1 cellular context compared by ENCODE assay signal in genomic region chr19:55406091-55406868, GRCh38.
TF ChIP-seq lines count a peak whose summit lies in the region.

No MANE protein-coding gene starts in this region.

TF ChIP-seq in SK-N-SH, 30 proteins besides CTCF, POLR2A, EP300 and RAD21 (continued from another document):
- TF ChIP-seq NFIC (IDR thresholded peaks at IDR 0.05; ENCODE audit: borderline replicate concordance) (no peak), ELF1 (IDR thresholded peaks at IDR 0.05) (no peak), MAX (IDR thresholded peaks at IDR 0.05; ENCODE audit: low read depth) (no peak), SIN3A (IDR thresholded peaks at IDR 0.05; ENCODE audit: borderline replicate concordance, low read depth, low read length) (no peak), POLR2AphosphoS5 (IDR thresholded peaks at IDR 0.05; ENCODE audit: low read depth, low read length) (no peak), RXRA (IDR thresholded peaks at IDR 0.05; ENCODE audit: borderline replicate concordance, low read depth) (no peak), MEF2A (IDR thresholded peaks at IDR 0.05; ENCODE audit: borderline replicate concordance, low read depth) (no peak), GATA2 (CRISPR knock-in tag; IDR thresholded peaks at IDR 0.05) (no peak)
